ENCODE assay signal across 8 cellular contexts in genomic region chr7:80134536-80135305, GRCh38.
DNase-seq lines count a peak whose midpoint lies in the region; FAIRE-seq and TF ChIP-seq lines count a peak whose summit lies in the region.

Gene GNAI1 (plus strand): TSS chr7:80134831. CDS start chr7:80135161, 330 bp downstream.

- peak; percentile 68 for FAIRE-seq in HTR-8/SVneo (lab: Jason Lieb, UNC)

- in situ Hi-C loops in brain microvascular endothelial cell (cut with HindIII; ENCODE audit: low pct_ligation_motif_present, low sequenced_read_pairs), result no loop called here

- H3K27ac ChIP-seq in brain microvascular endothelial cell (peak within 1 kb of the TSS; percentile 61), iPS DF 6.9 (ENCODE audit: low read length) (no peak within 1 kb of the TSS), rectal smooth muscle tissue (ENCODE audit: low read depth, low read length) (peak within 1 kb of the TSS; percentile 90)

- H3K27me3 ChIP-seq in brain microvascular endothelial cell (replicated peaks), result no peaks in the 10 kb centered on the region
- no peaks in the 10 kb centered on the region; the same call in 1 of the 2 replicates for H3K27me3 ChIP-seq in iPS DF 6.9 (ENCODE audit: control insufficient read depth, insufficient read depth, low read length)
- H3K27me3 ChIP-seq in rectal smooth muscle tissue (ENCODE audit: control insufficient read depth, insufficient read depth, low read length), result no peaks in the 10 kb centered on the region

- H3K9me3 ChIP-seq in iPS DF 6.9 (ENCODE audit: control insufficient read depth, insufficient read depth, low read length), result no peaks in the 10 kb centered on the region

- H3K9ac ChIP-seq in rectal smooth muscle tissue (ENCODE audit: low read length), result peak within 1 kb of the TSS; percentile 53

- DNase-seq in stimulated activated naive CD4-positive, alpha-beta T cell (lab: John Stamatoyannopoulos, UW), result peak; percentile 14 to 59 (median 33)
- no peak for DNase-seq in stimulated activated naive CD4-positive, alpha-beta T cell treated with Interleukin-2 at 50 U/mL for 16 hours (lab: John Stamatoyannopoulos, UW)
- DNase-seq in HTR-8/SVneo (ENCODE audit: insufficient read length, low spot score) (peak; percentile 48), SHP77 (lab: John Stamatoyannopoulos, UW) (peak; percentile 34 to 56), brain microvascular endothelial cell (peak; percentile 54), iPS DF 6.9 (ENCODE audit: low read depth, low spot score) (no peak)
- no peak for DNase-seq in activated effector memory CD4-positive, alpha-beta T cell treated with anti-CD3 and anti-CD28 coated beads, Interleukin-2, amount 50 U/mL, for 16 hours

- H3K4me3 ChIP-seq in brain microvascular endothelial cell (ENCODE audit: low read depth, low read length) (peak within 1 kb of the TSS; percentile 74), iPS DF 6.9 (ENCODE audit: low read length) (peak within 1 kb of the TSS; percentile 72), rectal smooth muscle tissue (ENCODE audit: low read length) (peak within 1 kb of the TSS; percentile 85)

- peak; percentile 38 for TF ChIP-seq CTCF in brain microvascular endothelial cell (IDR thresholded peaks at IDR 0.05; ENCODE audit: low read depth, low read length, missing control alignments)

- no CpG with 5 or more reads among the region's 92 CpGs for WGBS in iPS DF 6.9 (ENCODE audit: insufficient coverage, insufficient read length)

- H3K4me1 ChIP-seq in iPS DF 6.9 (ENCODE audit: control insufficient read depth, insufficient read depth, low read length) (peaks cover 2% of the 10 kb centered on the region; the same call in 1 of the 2 replicates), rectal smooth muscle tissue (ENCODE audit: control insufficient read depth, insufficient read depth, low read length) (peaks cover 10% of the 10 kb centered on the region)

- H3K36me3 ChIP-seq in brain microvascular endothelial cell (replicated peaks) (no peaks in the 10 kb centered on the region), iPS DF 6.9 (ENCODE audit: control insufficient read depth, insufficient read depth, low read length) (no peaks in the 10 kb centered on the region), rectal smooth muscle tissue (ENCODE audit: control insufficient read depth, insufficient read depth, low read length) (no peaks in the 10 kb centered on the region)

Comparison
In these comparisons a context has a peak if more than half of its experiments do, and no peak if none do; other contexts are left out.
1. DNase-seq: peak in stimulated activated naive CD4-positive, alpha-beta T cell (6 of 6), HTR-8/SVneo (single experiment), SHP77 (2 of 2) and brain microvascular endothelial cell (single experiment); none in stimulated activated naive CD4-positive, alpha-beta T cell treated with Interleukin-2 at 50 U/mL for 16 hours (single experiment), iPS DF 6.9 (single experiment) and activated effector memory CD4-positive, alpha-beta T cell treated with anti-CD3 and anti-CD28 coated beads, Interleukin-2, amount 50 U/mL, for 16 hours (single experiment).
2. Peak in every context shown above with its lines, with median percentiles within 50 percentile points of each other: H3K4me3 ChIP-seq.